8 cellular contexts compared by ENCODE assay signal in the genomic region with DNA sequence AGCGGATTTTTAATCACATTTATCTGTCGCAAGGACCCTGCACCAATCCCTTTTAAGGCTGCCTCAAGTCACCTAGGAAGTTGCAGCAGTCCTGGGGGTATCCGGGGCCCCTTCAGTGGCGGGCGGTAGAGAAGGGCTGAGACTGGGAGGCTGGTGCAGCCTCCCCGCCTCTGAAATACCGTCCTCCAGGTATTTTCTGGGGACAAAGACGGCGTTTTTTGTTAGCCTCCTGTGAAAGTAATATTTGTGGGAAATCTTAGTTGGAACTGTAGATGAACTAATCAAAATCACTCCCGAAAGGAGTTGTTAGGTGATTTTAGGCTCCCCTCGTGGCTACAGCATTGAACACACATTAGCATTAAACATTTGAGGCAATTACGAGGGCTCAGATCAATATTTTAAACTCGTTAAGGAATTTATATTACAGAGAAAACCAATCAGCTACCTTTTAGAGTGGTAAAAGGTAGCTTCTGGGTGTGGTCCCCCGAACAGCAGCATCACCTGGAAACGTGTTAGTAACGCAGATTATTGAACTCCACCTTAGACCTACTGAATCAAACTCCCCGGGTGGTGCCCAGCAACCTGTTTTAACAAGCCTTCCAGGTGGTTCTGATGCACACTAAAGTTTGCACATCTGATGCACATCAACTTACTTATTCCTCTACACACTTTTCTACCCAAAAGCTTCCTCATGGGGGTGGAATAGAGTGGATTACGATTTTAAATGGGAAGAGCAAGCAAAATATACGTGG. TPM values are rescaled to one million over a fixed set of nuclear protein-coding genes. Genes with fewer than 3 reads are reported as not detected.
DNase-seq lines count a peak whose midpoint lies in the region; ATAC-seq and TF ChIP-seq lines count a peak whose summit lies in the region.

No MANE protein-coding gene starts in this region.

- DNase-seq in RPMI8226 (peak; percentile 5), esophagus muscularis mucosa (ENCODE audit: extremely low spot score) (no peak), omental fat pad (ENCODE audit: low spot score) (no peak), H4 (ENCODE audit: low spot score) (no peak)
- DNase-seq in activated CD4-positive, alpha-beta T cell treated with anti-CD3 and anti-CD28 coated beads for 48 hours, result no peak

- no peaks in the 10 kb centered on the region for H3K27me3 ChIP-seq in esophagus muscularis mucosa

- peaks cover 21 to 27% (median 24%) of the 10 kb centered on the region in 4 donors for H3K4me1 ChIP-seq in esophagus muscularis mucosa

- H3K36me3 ChIP-seq in esophagus muscularis mucosa, result no peaks in the 10 kb centered on the region

- TF ChIP-seq CTCF in esophagus muscularis mucosa (IDR thresholded peaks at IDR 0.05), result peak in 1 of 3 experiments; percentile 23
- TF ChIP-seq CTCF in omental fat pad (IDR thresholded peaks at IDR 0.05), result no peak

- peak overlapping the region; percentile 91 to 97 (median 94) for H3K27ac ChIP-seq in esophagus muscularis mucosa (replicated peaks in 1 of 4)

- ATAC-seq in GM18909 (IDR thresholded peaks at IDR 0.05; ENCODE audit: poor library complexity, unreplicated experiment) (peak; percentile 39), HG02852 (IDR thresholded peaks at IDR 0.05; ENCODE audit: unreplicated experiment) (peak; percentile 30), omental fat pad (ENCODE audit: low FRiP score) (peak; percentile 19), GM18517 (IDR thresholded peaks at IDR 0.05; ENCODE audit: unreplicated experiment) (no peak)

- intact Hi-C loops in esophagus muscularis mucosa (cut with DNase I), result loop anchor here (5.0 kb wide), 1 partner anchor 162 kb away; a partner anchor contains a TSS

- H3K4me3 ChIP-seq in esophagus muscularis mucosa, result peak overlapping the region; percentile 79 to 90 (median 84)

- no peak for TF ChIP-seq POLR2A in esophagus muscularis mucosa (IDR thresholded peaks at IDR 0.05; ENCODE audit: low read depth)

- no peak for TF ChIP-seq EP300 in esophagus muscularis mucosa (IDR thresholded peaks at IDR 0.05)

- WGBS in esophagus muscularis mucosa, result 10% methylated on average over 17 of the region's 19 CpGs

- no peaks in the 10 kb centered on the region for H3K9me3 ChIP-seq in esophagus muscularis mucosa

RNA-seq across cellular contexts. Expression of a gene that starts 0.5 kb away (rescaled TPM):
- total RNA-seq in esophagus muscularis mucosa (100 to 1,000 TPM; 105 to 135 (median 128) TPM), omental fat pad (100 to 1,000 TPM in 3 of 4 donors, 10 to 100 TPM in 1; 99.6 to 115 (median 112) TPM)
- total RNA-seq in H4 (2014; rRNA removed; shearing (Covaris generic)), result 139 and 143 TPM in 2 replicates

RNA-seq across cellular contexts. Expression of a gene that starts 19.0 kb away (rescaled TPM):
- 1 to 10 TPM in 3 of 4 donors, under 1 TPM in 1; 0.83 to 2.7 (median 1.4) TPM for total RNA-seq in esophagus muscularis mucosa
- total RNA-seq in omental fat pad, result 1 to 10 TPM; 1.0 to 4.6 (median 2.0) TPM
- total RNA-seq in H4 (2014; rRNA removed; shearing (Covaris generic)), result 0.12 TPM in 1 of 2 replicates, not detected in the other

RNA-seq across cellular contexts. Expression of a gene that starts 55.7 kb away (rescaled TPM):
- total RNA-seq in esophagus muscularis mucosa, result 1 to 10 TPM in 3 of 4 donors, under 1 TPM in 1; 0.99 to 3.3 (median 1.1) TPM
- total RNA-seq in omental fat pad, result 1 to 10 TPM; 2.0 to 3.2 (median 3.0) TPM
- total RNA-seq in H4 (2014; rRNA removed; shearing (Covaris generic)), result 0.18 and 0.54 TPM in 2 replicates
